23 cellular contexts compared by ENCODE assay signal in genomic region chr4:1492636-1493539, GRCh38.
DNase-seq lines count a peak whose midpoint lies in the region; ATAC-seq, FAIRE-seq and TF ChIP-seq lines count a peak whose summit lies in the region.
"Had no signal": no experiment of that assay in that cellular context is flagged by ENCODE, and none has a peak within 500 bp of the region (broad histone marks: within the 10 kb centered on the region; RNA-seq: fewer than 3 reads in every experiment).

No MANE protein-coding gene starts in this region.

- no peaks in the 10 kb centered on the region for H3K36me3 ChIP-seq in right lobe of liver
- no peaks in the 10 kb centered on the region for H3K36me3 ChIP-seq in HepG2 (replicated peaks in 1 of 2; ENCODE audit: control insufficient read depth in 1 of 2, insufficient read depth in 2 of 2, low read length in 2 of 2)
- no peaks in the 10 kb centered on the region for H3K36me3 ChIP-seq in kidney (ENCODE audit: control insufficient read depth in 1 of 2, insufficient read depth in 2 of 2, low read length in 2 of 2)
- H3K36me3 ChIP-seq in upper lobe of right lung: no peaks in the 10 kb centered on the region
- H3K36me3 ChIP-seq in mammary epithelial cell (ENCODE audit: insufficient read depth, low read length): no peaks in the 10 kb centered on the region
- H3K36me3 ChIP-seq in testis (ENCODE audit: low read depth, missing control alignments): no peaks in the 10 kb centered on the region
- H3K36me3 ChIP-seq: MG63, pancreas, stomach, tibial nerve had no signal

- in situ Hi-C loops in HepG2 (cut with HindIII; ENCODE audit: extremely low pct_ligation_motif_present, low pct_unique_long_range_greater_than_20kb): no loop called here
- in situ Hi-C loops in mammary epithelial cell (cut with MboI; ENCODE audit: low sequenced_read_pairs in 2 of 2): no loop called here

- POLR2A ChIA-PET in HepG2 (lab: Yijun Ruan, JAX): no interaction called here

- no peaks in the 10 kb centered on the region for H4K20me1 ChIP-seq in HepG2 (ENCODE audit: insufficient read depth, low read length)
- H4K20me1 ChIP-seq in mammary epithelial cell (ENCODE audit: insufficient read depth, low read length): no peaks in the 10 kb centered on the region

- dilution Hi-C loops in mammary epithelial cell (cut with HindIII; ENCODE audit: low sequenced_read_pairs): no loop called here

- H3K9ac ChIP-seq in HepG2 (ENCODE audit: insufficient read depth, low read depth, low read length) (no peak overlapping the region), kidney (ENCODE audit: low read length in 2 of 2) (no peak overlapping the region), mammary epithelial cell (ENCODE audit: insufficient read depth, low read length) (no peak overlapping the region)

- no peaks in the 10 kb centered on the region for H3K4me1 ChIP-seq in right lobe of liver
- H3K4me1 ChIP-seq in HepG2 (ENCODE audit: insufficient read depth, low read length): no peaks in the 10 kb centered on the region
- no peaks in the 10 kb centered on the region for H3K4me1 ChIP-seq in kidney (ENCODE audit: control insufficient read depth in 1 of 2, insufficient read depth in 1 of 2, low read depth in 1 of 2, low read length in 2 of 2)
- no peaks in the 10 kb centered on the region for H3K4me1 ChIP-seq in upper lobe of right lung
- no peaks in the 10 kb centered on the region for H3K4me1 ChIP-seq in mammary epithelial cell (ENCODE audit: insufficient read depth, low read length)
- H3K4me1 ChIP-seq in testis: no peaks in the 10 kb centered on the region
- H3K4me1 ChIP-seq: pancreas, stomach, tibial nerve had no signal

- H2AFZ ChIP-seq in HepG2 (ENCODE audit: low read length) (no peak overlapping the region), mammary epithelial cell (ENCODE audit: low read depth, low read length) (no peak overlapping the region)

- H3K4me3 ChIP-seq in right lobe of liver (no peak overlapping the region), HepG2 (replicated peaks in 1 of 3; ENCODE audit: insufficient read depth in 1 of 3, low read depth in 2 of 3, low read length in 3 of 3) (no peak overlapping the region), kidney (ENCODE audit: low read length in 2 of 2) (no peak overlapping the region), upper lobe of right lung (no peak overlapping the region), mammary epithelial cell (replicated peaks in 1 of 3; ENCODE audit: insufficient read depth in 1 of 3, low read depth in 2 of 3, low read length in 3 of 3) (no peak overlapping the region), testis (no peak overlapping the region)
- H3K4me3 ChIP-seq: K562, MG63, pancreas, stomach, tibial nerve had no signal

- TF ChIP-seq RAD21 in HepG2 (CRISPR knock-in tag; IDR thresholded peaks at IDR 0.05): no peak

- ATAC-seq in right lobe of liver (no peak), HepG2 (no peak), upper lobe of right lung (no peak), GM18502 (IDR thresholded peaks at IDR 0.05; ENCODE audit: poor library complexity, unreplicated experiment) (no peak)
- ATAC-seq: CD8-positive, alpha-beta T cell; K562; pancreas; right cardiac atrium had no signal

- TF ChIP-seq CTCF in right lobe of liver (IDR thresholded peaks at IDR 0.05) (no peak), HepG2 (CRISPR knock-in tag; IDR thresholded peaks at IDR 0.05) (no peak), kidney (IDR thresholded peaks at IDR 0.05; ENCODE audit: borderline replicate concordance, extremely low read depth, insufficient read depth) (no peak), upper lobe of right lung (IDR thresholded peaks at IDR 0.05) (no peak), mammary epithelial cell (conservative IDR thresholded peaks at IDR 0.05 in 1 of 2, IDR thresholded peaks at IDR 0.05 in 1 of 2; ENCODE audit: extremely low read depth in 1 of 2, insufficient read depth in 1 of 2, low read depth in 1 of 2, low read length in 2 of 2) (no peak), testis (IDR thresholded peaks at IDR 0.05) (no peak)

- no peak for TF ChIP-seq POLR2A in right lobe of liver (IDR thresholded peaks at IDR 0.05)
- TF ChIP-seq POLR2A in HepG2 (IDR thresholded peaks at IDR 0.05; ENCODE audit: insufficient read depth in 1 of 2, low read depth in 2 of 2, low read length in 2 of 2): no peak
- no peak for TF ChIP-seq POLR2A in testis (IDR thresholded peaks at IDR 0.05)

- DNase-seq in right lobe of liver: peak in 2 of 3 donors; percentile 11 to 31
- no peak for DNase-seq in HepG2 (ENCODE audit: low spot score)
- DNase-seq in NCI-H82 (lab: John Stamatoyannopoulos, UW): peak; percentile 93
- DNase-seq in kidney: peak; percentile 51
- DNase-seq in upper lobe of right lung: peak; percentile 43
- DNase-seq in mammary epithelial cell: no peak
- no peak for DNase-seq in testis
- DNase-seq: activated CD4-positive, alpha-beta T cell treated with anti-CD3 and anti-CD28 coated beads, Interleukin-2, amount 50 U/mL, for 48 hours; activated CD8-positive, alpha-beta memory T cell treated with anti-CD3 and anti-CD28 coated beads, Interleukin-2, amount 50 U/mL, for 4 hours; GDM1; kidney glomerular epithelial cell; mesendoderm; MG63; naive B cell; NCI-H1417 treated with DMSO at 0.1 percent for 48 hours; stomach had no signal

- H3K9me3 ChIP-seq in right lobe of liver (no peaks in the 10 kb centered on the region), HepG2 (ENCODE audit: low read length) (no peaks in the 10 kb centered on the region), kidney (ENCODE audit: control insufficient read depth in 1 of 2, low read length in 2 of 2) (no peaks in the 10 kb centered on the region), upper lobe of right lung (no peaks in the 10 kb centered on the region), mammary epithelial cell (replicated peaks; ENCODE audit: insufficient read depth, low read length) (no peaks in the 10 kb centered on the region), testis (no peaks in the 10 kb centered on the region)
- H3K9me3 ChIP-seq: MG63, pancreas, stomach, tibial nerve had no signal

- no peak overlapping the region for H3K27ac ChIP-seq in right lobe of liver
- no peak overlapping the region for H3K27ac ChIP-seq in HepG2 (ENCODE audit: extremely low read length, insufficient read depth, low read length)
- H3K27ac ChIP-seq in kidney (ENCODE audit: low read depth in 2 of 2, low read length in 2 of 2): no peak overlapping the region
- no peak overlapping the region for H3K27ac ChIP-seq in upper lobe of right lung
- H3K27ac ChIP-seq in mammary epithelial cell (ENCODE audit: insufficient read depth, low read depth, low read length): no peak overlapping the region
- no peak overlapping the region for H3K27ac ChIP-seq in testis
- H3K27ac ChIP-seq: pancreas, stomach, tibial nerve had no signal

- H3K79me2 ChIP-seq in HepG2 (ENCODE audit: insufficient read depth, low read length) (no peaks in the 10 kb centered on the region), mammary epithelial cell (ENCODE audit: insufficient read depth, low read length) (no peaks in the 10 kb centered on the region)

- CTCF ChIA-PET in HepG2 (lab: Yijun Ruan, JAX; ENCODE audit: low intra/inter-chr PET ratio, low total read pairs) (no interaction called here), mammary epithelial cell (lab: Charles Lee; ENCODE audit: low non-redundant PET) (no interaction called here)

- FAIRE-seq in HepG2 (lab: Jason Lieb, UNC) (no peak), kidney (lab: Jason Lieb, UNC) (no peak)
- FAIRE-seq: H1, K562, pancreas had no signal

- BruUV-seq in HepG2 (replicated peaks; lab: Mats Ljungman, UMichigan) (no TSS peak), mammary epithelial cell (replicated peaks; lab: Mats Ljungman, UMichigan) (no TSS peak)

- H3K4me2 ChIP-seq in HepG2 (ENCODE audit: low read depth, low read length) (no peak overlapping the region), mammary epithelial cell (ENCODE audit: insufficient read depth, low read depth, low read length) (no peak overlapping the region)

- H3K27me3 ChIP-seq in right lobe of liver (no peaks in the 10 kb centered on the region), HepG2 (ENCODE audit: control insufficient read depth in 1 of 2, insufficient read depth in 2 of 2, low read length in 2 of 2) (peaks cover 17 to 73% of the 10 kb centered on the region in 2 experiments), upper lobe of right lung (peaks cover 54% of the 10 kb centered on the region), mammary epithelial cell (ENCODE audit: insufficient read depth, low read length) (peaks cover 2% of the 10 kb centered on the region), testis (no peaks in the 10 kb centered on the region)
- H3K27me3 ChIP-seq: MG63 had no signal

- WGBS in right lobe of liver (ENCODE audit: insufficient coverage, low coverage, low lambda C conversion rate, missing lambda C conversion rate): 42% methylated on average over 22 of the region's 46 CpGs
- WGBS in HepG2 (ENCODE audit: low lambda C conversion rate): 16% methylated on average over 6 of the region's 46 CpGs
- whole genome bisulfite sequencing in mammary epithelial cell (ENCODE audit: low coverage, missing lambda C conversion rate): 53% methylated on average over 32 of the region's 46 CpGs
- 67 to 77% methylated on average over 29 to 46 of the region's 46 CpGs for WGBS in testis, 2 donors

- no peak for TF ChIP-seq EP300 in HepG2 (IDR thresholded peaks at IDR 0.05; ENCODE audit: low read depth in 2 of 2, low read length in 2 of 2)
- TF ChIP-seq EP300 in HepG2 (CRISPR knock-in tag; IDR thresholded peaks at IDR 0.05; ENCODE audit: borderline replicate concordance): no peak

- intact Hi-C loops in right lobe of liver (cut with DNase I): no loop called here
- intact Hi-C loops in HepG2 (cut with micrococcal nuclease; ENCODE audit: unreplicated experiment): no loop called here
- intact Hi-C loops in kidney (cut with DNase I): no loop called here
- intact Hi-C loops in upper lobe of right lung (cut with DNase I): no loop called here
- intact Hi-C loops in mammary epithelial cell (cut with micrococcal nuclease): no loop called here
- intact Hi-C loops in testis (cut with DNase I; ENCODE audit: low total_unique reads): no loop called here

TF ChIP-seq in HepG2, 621 proteins besides CTCF, POLR2A, EP300 and RAD21 (continues in another document):
- TF ChIP-seq NR2F2 (IDR thresholded peaks at IDR 0.05; ENCODE audit: borderline replicate concordance, low read depth) (no peak), ETV6 (CRISPR knock-in tag; conservative IDR thresholded peaks at IDR 0.05) (no peak), ZNF180 (CRISPR knock-in tag; IDR thresholded peaks at IDR 0.05; ENCODE audit: borderline replicate concordance, low read depth) (no peak)

Comparison
In these comparisons a context has a peak if more than half of its experiments do, and no peak if none do; other contexts are left out.
1. DNase-seq: peak in right lobe of liver (2 of 3), NCI-H82 (single experiment), kidney (single experiment) and upper lobe of right lung (single experiment); none in HepG2 (single experiment), mammary epithelial cell (single experiment) and testis (single experiment).